In the genomic region with DNA sequence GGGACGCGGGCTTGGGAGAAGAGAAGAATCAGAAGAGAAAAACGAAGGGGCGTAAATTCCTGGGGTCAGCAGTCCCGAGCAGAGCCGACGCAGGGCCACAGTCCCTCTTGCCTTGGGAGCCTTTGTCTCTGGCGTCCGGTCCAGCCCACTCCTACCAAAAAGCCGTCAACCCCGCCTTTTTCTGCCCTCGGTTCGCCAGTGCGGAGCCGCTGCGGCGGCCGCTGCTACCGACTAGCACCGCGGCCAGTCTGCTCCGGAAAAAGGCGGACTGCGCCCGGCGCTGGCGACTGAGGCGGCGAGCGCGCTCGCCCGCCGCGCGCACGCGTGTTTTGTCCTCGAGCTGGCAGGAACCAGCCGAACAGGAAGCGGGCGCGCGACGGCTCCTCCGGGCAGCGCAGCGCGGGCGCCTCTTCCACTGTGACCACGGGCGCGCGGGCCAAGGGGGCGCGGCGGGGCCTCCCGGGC, we compare ENCODE assay signal across 8 cellular contexts. TPM values are rescaled to one million over a fixed set of nuclear protein-coding genes. Genes with fewer than 3 reads are reported as not detected.
DNase-seq lines count a peak whose midpoint lies in the region; ATAC-seq, FAIRE-seq and TF ChIP-seq lines count a peak whose summit lies in the region.

No MANE protein-coding gene starts in this region.

- H3K4me2 ChIP-seq in MM.1S (ENCODE audit: low read depth, low read length) = peak overlapping the region; percentile 65; the same call in 1 of the 2 replicates
- H3K4me2 ChIP-seq in GM12878 (ENCODE audit: control insufficient read depth, insufficient read depth) = peak overlapping the region; percentile 65
- H3K4me2 ChIP-seq in HepG2 (ENCODE audit: low read depth, low read length) = peak overlapping the region; percentile 94

- in situ Hi-C loops in GM12878 (cut with MboI) (loop anchor here (10.0 kb wide), 1 partner anchor 55 kb away; a partner anchor contains a TSS), HepG2 (cut with HindIII; ENCODE audit: extremely low pct_ligation_motif_present, low pct_unique_long_range_greater_than_20kb) (no loop called here)

- H3K27ac Mint-ChIP-seq in CD4-positive, alpha-beta T cell = peak overlapping the region; percentile 99

- no peak for TF ChIP-seq RAD21 in GM12878 (IDR thresholded peaks at IDR 0.05; ENCODE audit: insufficient read depth, low read depth, low read length)
- peak; percentile 30; the same call in 1 of the 2 replicates for TF ChIP-seq RAD21 in HepG2 (CRISPR knock-in tag; IDR thresholded peaks at IDR 0.05)

- ATAC-seq in CD4-positive, alpha-beta T cell (ENCODE audit: poor library complexity) = peak; percentile 25
- ATAC-seq in GM19468 (IDR thresholded peaks at IDR 0.05; ENCODE audit: extremely low read depth, unreplicated experiment) (peak; percentile 5), GM12878 (peak; percentile 3), HepG2 (peak; percentile 11), GM18861 (IDR thresholded peaks at IDR 0.05; ENCODE audit: unreplicated experiment) (no peak)

- H2AFZ ChIP-seq in MM.1S (ENCODE audit: low read length) = peak overlapping the region; percentile 44; the same call in 1 of the 2 replicates
- peak overlapping the region; percentile 56 for H2AFZ ChIP-seq in GM12878 (ENCODE audit: control insufficient read depth, low read depth, low read length)
- no peak overlapping the region for H2AFZ ChIP-seq in HepG2 (ENCODE audit: low read length)

- TF ChIP-seq POLR2A in GM12878 (IDR thresholded peaks at IDR 0.05; ENCODE audit: low read depth, low read length) (no peak; the same call in 1 of the 2 replicates), HepG2 (IDR thresholded peaks at IDR 0.05; ENCODE audit: insufficient read depth in 1 of 2, low read depth in 2 of 2, low read length in 2 of 2) (peak in 1 of 2 experiments; percentile 25; a peak in 1 of 4 replicates)

- H3K4me1 ChIP-seq in MM.1S (ENCODE audit: low read length) = peaks cover 10% of the 10 kb centered on the region; the same call in 1 of the 2 replicates
- H3K4me1 ChIP-seq in GM12878 (ENCODE audit: control insufficient read depth, insufficient read depth, low read length) = peaks cover 3% of the 10 kb centered on the region; the same call in 1 of the 2 replicates
- peaks cover 57% of the 10 kb centered on the region for H3K4me1 ChIP-seq in HepG2 (ENCODE audit: insufficient read depth, low read length)

- WGBS in GM12878 (ENCODE audit: insufficient coverage, insufficient replicate concordance, low lambda C conversion rate, missing lambda C conversion rate) = 1% methylated on average over 58 of the region's 58 CpGs
- WGBS in HepG2 (ENCODE audit: low lambda C conversion rate) = 2% methylated on average over 11 of the region's 58 CpGs

- POLR2A ChIA-PET in CD4-positive, alpha-beta T cell (lab: Charles Lee) = interaction anchor here (0.8 to 5.8 kb wide), 39 partner anchors 9 to 1106 kb away, joined by 3 to 277 read pairs (median 7); a partner anchor contains a TSS
- POLR2A ChIA-PET in GM12878 (lab: Charles Lee) = interaction anchor here (0.6 to 2.3 kb wide), 10 partner anchors 8 to 1825 kb away, joined by 3 to 18 read pairs (median 5); a partner anchor contains a TSS
- POLR2A ChIA-PET in HepG2 (lab: Yijun Ruan, JAX) = interaction anchor here (0.6 to 3.4 kb wide), 20 partner anchors 9 to 605 kb away, joined by 3 to 52 read pairs (median 4); a partner anchor contains a TSS

- H3K4me1 Mint-ChIP-seq in CD4-positive, alpha-beta T cell (ENCODE audit: low read depth) = peaks cover 80% of the 10 kb centered on the region

- H3K27me3 Mint-ChIP-seq in CD4-positive, alpha-beta T cell = peaks cover 4% of the 10 kb centered on the region

- peak overlapping the region; percentile 98 for H3K27ac ChIP-seq in CD4-positive, alpha-beta T cell (ENCODE audit: low read depth, low read length)
- peak overlapping the region; percentile 93 for H3K27ac ChIP-seq in MM.1S (ENCODE audit: low read length)
- peak overlapping the region; percentile 98 for H3K27ac ChIP-seq in GM12878 (ENCODE audit: control insufficient read depth, insufficient read depth)
- H3K27ac ChIP-seq in HepG2 (ENCODE audit: extremely low read length, insufficient read depth, low read length) = peak overlapping the region; percentile 100
- peak overlapping the region; percentile 96 for H3K27ac ChIP-seq in substantia nigra (ENCODE audit: low read depth, low read length, poor library complexity, severe bottlenecking)

- H3K9ac ChIP-seq in MM.1S (ENCODE audit: low read length) (peak overlapping the region; percentile 97), GM12878 (ENCODE audit: control insufficient read depth, insufficient read depth, low read length) (peak overlapping the region; percentile 99), HepG2 (ENCODE audit: insufficient read depth, low read depth, low read length) (peak overlapping the region; percentile 99)

- peak; percentile 48 for TF ChIP-seq CTCF in CD4-positive, alpha-beta T cell (IDR thresholded peaks at IDR 0.05)
- TF ChIP-seq CTCF in MM.1S (IDR thresholded peaks at IDR 0.05; ENCODE audit: low read length) (no peak), GM12878 (IDR thresholded peaks at IDR 0.05 in 2 of 3, conservative IDR thresholded peaks at IDR 0.05 in 1 of 3; ENCODE audit: control insufficient read depth in 2 of 3, extremely low read depth in 1 of 3, insufficient read depth in 1 of 3, low read depth in 3 of 3, low read length in 3 of 3) (no peak), HepG2 (CRISPR knock-in tag; IDR thresholded peaks at IDR 0.05) (no peak)

- peaks cover 22% of the 10 kb centered on the region for H3K36me3 ChIP-seq in MM.1S (replicated peaks; ENCODE audit: insufficient read depth, low read length)
- peaks cover 2 to 14% of the 10 kb centered on the region in 2 experiments for H3K36me3 ChIP-seq in GM12878 (ENCODE audit: control insufficient read depth in 2 of 2, insufficient read depth in 2 of 2, low read length in 1 of 2)
- H3K36me3 ChIP-seq in HepG2 (replicated peaks in 1 of 2; ENCODE audit: control insufficient read depth in 1 of 2, insufficient read depth in 2 of 2, low read length in 2 of 2) = peaks cover 4 to 33% of the 10 kb centered on the region in 2 experiments; a peak in 4 of 5 replicates

- BruUV-seq in GM12878 (replicated peaks; lab: Mats Ljungman, UMichigan) = no TSS peak
- no TSS peak for BruUV-seq in HepG2 (replicated peaks; lab: Mats Ljungman, UMichigan)

- FAIRE-seq in GM12878 (lab: Jason Lieb, UNC) (no peak), HepG2 (lab: Jason Lieb, UNC) (no peak)

- intact Hi-C loops in CD4-positive, alpha-beta T cell (cut with DNase I, micrococcal nuclease) = loop anchor here (1.0 to 10.0 kb wide), 6 partner anchors 55 to 1055 kb away; a partner anchor contains a TSS
- intact Hi-C loops in GM12878 (cut with micrococcal nuclease; ENCODE audit: unreplicated experiment) = loop anchor here (1.0 to 10.0 kb wide), 4 partner anchors 55 to 605 kb away; a partner anchor contains a TSS
- intact Hi-C loops in HepG2 (cut with micrococcal nuclease; ENCODE audit: unreplicated experiment) = loop anchor here (1.0 to 10.0 kb wide), 2 partner anchors 55 to 145 kb away; no protein-coding TSS in a partner anchor

- RAD21 ChIA-PET in GM12878 (lab: Charles Lee; ENCODE audit: unreplicated experiment) = interaction anchor here (0.7 to 2.4 kb wide), 8 partner anchors 8 to 145 kb away, joined by 3 to 10 read pairs (median 4); no protein-coding TSS in a partner anchor

- H3K27me3 ChIP-seq in CD4-positive, alpha-beta T cell (ENCODE audit: control insufficient read depth, insufficient read depth, low read length) = no peaks in the 10 kb centered on the region
- H3K27me3 ChIP-seq in MM.1S (replicated peaks; ENCODE audit: insufficient read depth, low read length) (no peaks in the 10 kb centered on the region), GM12878 (replicated peaks in 1 of 2; ENCODE audit: control insufficient read depth in 2 of 2, insufficient read depth in 2 of 2, low read length in 1 of 2) (no peaks in the 10 kb centered on the region), HepG2 (ENCODE audit: control insufficient read depth in 1 of 2, insufficient read depth in 2 of 2, low read length in 2 of 2) (no peaks in the 10 kb centered on the region; a peak in 1 of 5 replicates)

- CTCF ChIA-PET in CD4-positive, alpha-beta T cell (lab: Charles Lee) = interaction anchor here (0.6 to 3.0 kb wide), 20 partner anchors 8 to 919 kb away, joined by 3 to 28 read pairs (median 4); a partner anchor contains a TSS
- CTCF ChIA-PET in GM12878 (lab: Yijun Ruan, JAX) (interaction anchor here (0.7 to 2.6 kb wide), 12 partner anchors 9 to 948 kb away, joined by 3 to 19 read pairs (median 4); a partner anchor contains a TSS), HepG2 (lab: Yijun Ruan, JAX; ENCODE audit: low intra/inter-chr PET ratio, low total read pairs) (no interaction called here)

- peak in 7 of 10 experiments; percentile 64 to 80 (median 74) for DNase-seq in CD4-positive, alpha-beta T cell
- DNase-seq in MM.1S (no peak), GM12878 (ENCODE audit: low read depth, low spot score) (no peak), HepG2 (ENCODE audit: low spot score) (no peak), substantia nigra (lab: John Stamatoyannopoulos, UW) (peak in 25 of 49 donors; percentile 39 to 87 (median 71)), NCI-H345 treated with DMSO at 0.1 percent for 48 hours (lab: John Stamatoyannopoulos, UW; ENCODE audit: unreplicated experiment) (no peak)

- H3K9me2 ChIP-seq in MM.1S (replicated peaks; ENCODE audit: insufficient read depth, low read length) = no peaks in the 10 kb centered on the region

- H3K4me3 Mint-ChIP-seq in CD4-positive, alpha-beta T cell = peak overlapping the region; percentile 100

- peak overlapping the region; percentile 90 for H3K4me3 ChIP-seq in MM.1S (ENCODE audit: low read length)
- H3K4me3 ChIP-seq in GM12878 = peak overlapping the region; percentile 97
- H3K4me3 ChIP-seq in HepG2 (replicated peaks in 1 of 3; ENCODE audit: insufficient read depth in 1 of 3, low read depth in 2 of 3, low read length in 3 of 3) = peak overlapping the region; percentile 68 to 79 (median 76); a peak in 5 of 6 replicates

- H3K9me3 Mint-ChIP-seq in CD4-positive, alpha-beta T cell = no peaks in the 10 kb centered on the region

- H4K20me1 ChIP-seq in MM.1S (ENCODE audit: insufficient read depth, low read length) (peaks cover 52% of the 10 kb centered on the region), GM12878 (ENCODE audit: control insufficient read depth, insufficient read depth) (peaks cover 16% of the 10 kb centered on the region), HepG2 (ENCODE audit: insufficient read depth, low read length) (peaks cover 47% of the 10 kb centered on the region)

- peaks cover 87% of the 10 kb centered on the region for H3K79me2 ChIP-seq in MM.1S (ENCODE audit: low read length)
- H3K79me2 ChIP-seq in GM12878 (ENCODE audit: control insufficient read depth, insufficient read depth, low read length) = peaks cover 86% of the 10 kb centered on the region
- H3K79me2 ChIP-seq in HepG2 (ENCODE audit: insufficient read depth, low read length) = peaks cover 79% of the 10 kb centered on the region

- peaks cover 77% of the 10 kb centered on the region for H3K36me3 Mint-ChIP-seq in CD4-positive, alpha-beta T cell (ENCODE audit: low read depth)

- no peaks in the 10 kb centered on the region for H3K9me3 ChIP-seq in CD4-positive, alpha-beta T cell (ENCODE audit: control insufficient read depth, low read length)
- no peaks in the 10 kb centered on the region for H3K9me3 ChIP-seq in MM.1S (replicated peaks; ENCODE audit: insufficient read depth, low read length)
- no peaks in the 10 kb centered on the region for H3K9me3 ChIP-seq in GM12878 (replicated peaks; ENCODE audit: control insufficient read depth, insufficient read depth, low read length)
- no peaks in the 10 kb centered on the region for H3K9me3 ChIP-seq in HepG2 (ENCODE audit: low read length)

- SMC1A ChIA-PET in GM12878 (lab: Charles Lee; ENCODE audit: uncharacterized antibody, unreplicated experiment) = interaction anchor here (0.7 to 3.1 kb wide), 5 partner anchors 57 to 470 kb away, joined by 3 to 12 read pairs (median 4); no protein-coding TSS in a partner anchor

- TF ChIP-seq EP300 in GM12878 (IDR thresholded peaks at IDR 0.05; ENCODE audit: borderline replicate concordance in 1 of 2, control insufficient read depth in 1 of 2, low read depth in 2 of 2, low read length in 2 of 2) = peak in 1 of 2 experiments; percentile 9; a peak in 1 of 4 replicates
- no peak for TF ChIP-seq EP300 in HepG2 (IDR thresholded peaks at IDR 0.05; ENCODE audit: low read depth in 2 of 2, low read length in 2 of 2)
- no peak for TF ChIP-seq EP300 in HepG2 (CRISPR knock-in tag; IDR thresholded peaks at IDR 0.05; ENCODE audit: borderline replicate concordance)

- H3F3A ChIP-seq in MM.1S (ENCODE audit: insufficient read depth, low read length) = peaks cover 28% of the 10 kb centered on the region

RNA-seq across cellular contexts. Expression of a gene that starts 0.5 kb away (rescaled TPM):
- total RNA-seq in CD4-positive, alpha-beta T cell = 100 to 1,000 TPM; 461 to 467 TPM
- total RNA-seq in GM12878 (2013; cell fraction: nucleolus; rRNA removed) = 349 and 350 TPM in 2 replicates
- total RNA-seq in GM12878 (2014; rRNA removed) (227 and 277 TPM in 2 replicates), GM12878 (2014; rRNA removed; fragmentation: Illumina TruSeq; extraction: Trizol) (418 and 442 TPM in 2 replicates), GM12878 (2021) (314 and 323 TPM in 2 replicates), HepG2 (2016; rRNA removed; fragmentation: Illumina TruSeq; extraction: Trizol) (414 and 452 TPM in 2 replicates)
- polyA plus RNA-seq in GM12878 (2011; ENCODE audit: low read depth) = 154 TPM
- polyA plus RNA-seq in GM12878 (2011; rRNA removed) (385 and 621 TPM in 2 replicates), GM12878 (2014; fragmentation: Illumina TruSeq; extraction: Trizol) (437 and 523 TPM in 2 replicates), GM12878 (2014; fragmentation: Nextera tagmentation; extraction: Ambion mirVana) (100 to 1,000 TPM; 281 to 367 TPM), GM12878 (2014; rRNA removed) (429 and 510 TPM in 2 replicates), GM12878 (2016; fragmentation: Nextera tagmentation; extraction: Ambion mirVana) (100 to 1,000 TPM; 217 to 233 TPM), HepG2 (2011; rRNA removed) (139 and 167 TPM in 2 replicates)
- 121 and 127 TPM in 2 replicates for polyA plus RNA-seq in GM12878 (2011; cell fraction: cytosol; rRNA removed)
- polyA plus RNA-seq in GM12878 (2011; cell fraction: nucleus; rRNA removed) = 643 and 755 TPM in 2 replicates
- polyA plus RNA-seq in GM12878 (2012) = 233 and 319 TPM in 2 replicates
- 38.4 and 61.2 TPM in 2 replicates for polyA minus RNA-seq in GM12878 (2011; rRNA and poly(A)+ RNA removed)
- polyA minus RNA-seq in GM12878 (2011; cell fraction: cytosol; rRNA and poly(A)+ RNA removed) = 53.7 and 54.1 TPM in 2 replicates
- polyA minus RNA-seq in GM12878 (2011; cell fraction: nucleus; rRNA and poly(A)+ RNA removed) = 78.7 and 116 TPM in 2 replicates
- 143 and 144 TPM in 2 replicates for total RNA-seq in HepG2 (2016; cell fraction: cytosol; rRNA removed; fragmentation: Illumina TruSeq; extraction: Trizol; ENCODE audit: low read depth)
- 427 and 432 TPM in 2 replicates for total RNA-seq in HepG2 (2016; cell fraction: insoluble cytoplasmic fraction; rRNA removed; fragmentation: Illumina TruSeq; extraction: Trizol)
- total RNA-seq in HepG2 (2016; cell fraction: membrane; rRNA removed; fragmentation: Illumina TruSeq; extraction: Trizol) = 232 and 236 TPM in 2 replicates
- total RNA-seq in HepG2 (2016; cell fraction: nucleus; rRNA removed; fragmentation: Illumina TruSeq; extraction: Trizol) = 243 and 271 TPM in 2 replicates
- 73.1 and 91.3 TPM in 2 replicates for polyA plus RNA-seq in HepG2 (2011; cell fraction: cytosol; rRNA removed)
- 345 and 410 TPM in 2 replicates for polyA plus RNA-seq in HepG2 (2011; cell fraction: nucleus; rRNA removed)
- polyA plus RNA-seq in HepG2 (2012) = 216 and 256 TPM in 2 replicates
- polyA plus RNA-seq in HepG2 (2016; cell fraction: cytosol; fragmentation: Illumina TruSeq; extraction: Trizol; ENCODE audit: low read depth) = 139 and 159 TPM in 2 replicates
- 561 and 571 TPM in 2 replicates for polyA plus RNA-seq in HepG2 (2016; cell fraction: insoluble cytoplasmic fraction; fragmentation: Illumina TruSeq; extraction: Trizol; ENCODE audit: low read depth)
- 206 and 210 TPM in 2 replicates for polyA plus RNA-seq in HepG2 (2016; cell fraction: membrane; fragmentation: Illumina TruSeq; extraction: Trizol; ENCODE audit: low read depth)
- 560 and 581 TPM in 2 replicates for polyA plus RNA-seq in HepG2 (2016; cell fraction: nucleus; fragmentation: Illumina TruSeq; extraction: Trizol; ENCODE audit: insufficient read depth, low read depth)
- polyA minus RNA-seq in HepG2 (2011; rRNA and poly(A)+ RNA removed; ENCODE audit: low replicate concordance) = 13.6 and 13.9 TPM in 2 replicates
- 39.4 and 44.4 TPM in 2 replicates for polyA minus RNA-seq in HepG2 (2011; cell fraction: cytosol; rRNA and poly(A)+ RNA removed)
- 222 and 229 TPM in 2 replicates for polyA minus RNA-seq in HepG2 (2011; cell fraction: nucleus; rRNA and poly(A)+ RNA removed)

RNA-seq across cellular contexts. Expression of a gene that starts 0.6 kb away (rescaled TPM):
- 10 to 100 TPM; 17.9 to 19.4 TPM for total RNA-seq in CD4-positive, alpha-beta T cell
- 18.0 and 18.3 TPM in 2 replicates for total RNA-seq in GM12878 (2013; cell fraction: nucleolus; rRNA removed)
- total RNA-seq in GM12878 (2014; rRNA removed) (47.4 and 52.2 TPM in 2 replicates), GM12878 (2014; rRNA removed; fragmentation: Illumina TruSeq; extraction: Trizol) (51.1 and 54.5 TPM in 2 replicates), GM12878 (2021) (45.1 and 46.1 TPM in 2 replicates), HepG2 (2016; rRNA removed; fragmentation: Illumina TruSeq; extraction: Trizol) (64.3 and 80.0 TPM in 2 replicates)
- 21.6 TPM for polyA plus RNA-seq in GM12878 (2011; ENCODE audit: low read depth)
- polyA plus RNA-seq in GM12878 (2011; rRNA removed) (24.4 and 32.2 TPM in 2 replicates), GM12878 (2014; fragmentation: Illumina TruSeq; extraction: Trizol) (61.2 and 78.4 TPM in 2 replicates), GM12878 (2014; fragmentation: Nextera tagmentation; extraction: Ambion mirVana) (10 to 100 TPM; 37.4 to 43.1 TPM), GM12878 (2014; rRNA removed) (41.3 and 44.1 TPM in 2 replicates), GM12878 (2016; fragmentation: Nextera tagmentation; extraction: Ambion mirVana) (10 to 100 TPM; 81.1 to 83.6 TPM), HepG2 (2011; rRNA removed) (14.2 and 15.5 TPM in 2 replicates)
- 16.9 and 17.4 TPM in 2 replicates for polyA plus RNA-seq in GM12878 (2011; cell fraction: cytosol; rRNA removed)
- 8.8 and 11.6 TPM in 2 replicates for polyA plus RNA-seq in GM12878 (2011; cell fraction: nucleus; rRNA removed)
- 31.2 and 33.6 TPM in 2 replicates for polyA plus RNA-seq in GM12878 (2012)
- polyA minus RNA-seq in GM12878 (2011; rRNA and poly(A)+ RNA removed) = 12.2 and 18.4 TPM in 2 replicates
- 5.7 and 8.4 TPM in 2 replicates for polyA minus RNA-seq in GM12878 (2011; cell fraction: cytosol; rRNA and poly(A)+ RNA removed)
- polyA minus RNA-seq in GM12878 (2011; cell fraction: nucleus; rRNA and poly(A)+ RNA removed) = 4.4 and 8.4 TPM in 2 replicates
- 8.7 and 10.0 TPM in 2 replicates for total RNA-seq in HepG2 (2016; cell fraction: cytosol; rRNA removed; fragmentation: Illumina TruSeq; extraction: Trizol; ENCODE audit: low read depth)
- 60.9 and 87.4 TPM in 2 replicates for total RNA-seq in HepG2 (2016; cell fraction: insoluble cytoplasmic fraction; rRNA removed; fragmentation: Illumina TruSeq; extraction: Trizol)
- 29.1 and 30.2 TPM in 2 replicates for total RNA-seq in HepG2 (2016; cell fraction: membrane; rRNA removed; fragmentation: Illumina TruSeq; extraction: Trizol)
- 33.0 and 36.6 TPM in 2 replicates for total RNA-seq in HepG2 (2016; cell fraction: nucleus; rRNA removed; fragmentation: Illumina TruSeq; extraction: Trizol)
- 11.8 and 14.5 TPM in 2 replicates for polyA plus RNA-seq in HepG2 (2011; cell fraction: cytosol; rRNA removed)
- polyA plus RNA-seq in HepG2 (2011; cell fraction: nucleus; rRNA removed) = 5.0 and 6.3 TPM in 2 replicates
- polyA plus RNA-seq in HepG2 (2012) = 32.4 and 38.2 TPM in 2 replicates
- polyA plus RNA-seq in HepG2 (2016; cell fraction: cytosol; fragmentation: Illumina TruSeq; extraction: Trizol; ENCODE audit: low read depth) = 8.3 and 10.4 TPM in 2 replicates
- 106 and 112 TPM in 2 replicates for polyA plus RNA-seq in HepG2 (2016; cell fraction: insoluble cytoplasmic fraction; fragmentation: Illumina TruSeq; extraction: Trizol; ENCODE audit: low read depth)
- 27.5 and 27.7 TPM in 2 replicates for polyA plus RNA-seq in HepG2 (2016; cell fraction: membrane; fragmentation: Illumina TruSeq; extraction: Trizol; ENCODE audit: low read depth)
- 48.1 and 48.2 TPM in 2 replicates for polyA plus RNA-seq in HepG2 (2016; cell fraction: nucleus; fragmentation: Illumina TruSeq; extraction: Trizol; ENCODE audit: insufficient read depth, low read depth)
- polyA minus RNA-seq in HepG2 (2011; rRNA and poly(A)+ RNA removed; ENCODE audit: low replicate concordance) = 5.7 and 11.9 TPM in 2 replicates
- polyA minus RNA-seq in HepG2 (2011; cell fraction: cytosol; rRNA and poly(A)+ RNA removed) = 8.7 and 9.1 TPM in 2 replicates
- 11.1 and 11.8 TPM in 2 replicates for polyA minus RNA-seq in HepG2 (2011; cell fraction: nucleus; rRNA and poly(A)+ RNA removed)

RNA-seq across cellular contexts. Expression of a gene that starts 56.0 kb away (rescaled TPM):
- 100 to 1,000 TPM; 235 to 244 TPM for total RNA-seq in CD4-positive, alpha-beta T cell
- total RNA-seq in GM12878 (2013; cell fraction: nucleolus; rRNA removed) = 220 and 228 TPM in 2 replicates
- 76.6 and 85.1 TPM in 2 replicates for total RNA-seq in GM12878 (2014; rRNA removed)
- 94.6 and 107 TPM in 2 replicates for total RNA-seq in GM12878 (2014; rRNA removed; fragmentation: Illumina TruSeq; extraction: Trizol)
- 310 and 343 TPM in 2 replicates for total RNA-seq in GM12878 (2021)
- polyA plus RNA-seq in GM12878 (2011; ENCODE audit: low read depth) = 157 TPM
- polyA plus RNA-seq in GM12878 (2011; rRNA removed) = 147 and 165 TPM in 2 replicates
- 57.8 and 65.7 TPM in 2 replicates for polyA plus RNA-seq in GM12878 (2011; cell fraction: cytosol; rRNA removed)
- 206 and 249 TPM in 2 replicates for polyA plus RNA-seq in GM12878 (2011; cell fraction: nucleus; rRNA removed)
- polyA plus RNA-seq in GM12878 (2012) = 297 and 336 TPM in 2 replicates
- 882 and 1,219 TPM in 2 replicates for polyA plus RNA-seq in GM12878 (2014; fragmentation: Illumina TruSeq; extraction: Trizol)
- 100 to 1,000 TPM; 183 to 313 TPM for polyA plus RNA-seq in GM12878 (2014; fragmentation: Nextera tagmentation; extraction: Ambion mirVana)
- 218 and 247 TPM in 2 replicates for polyA plus RNA-seq in GM12878 (2014; rRNA removed)
- 100 to 1,000 TPM; 390 to 455 TPM for polyA plus RNA-seq in GM12878 (2016; fragmentation: Nextera tagmentation; extraction: Ambion mirVana)
- 35.1 and 39.9 TPM in 2 replicates for polyA minus RNA-seq in GM12878 (2011; rRNA and poly(A)+ RNA removed)
- 41.8 and 46.3 TPM in 2 replicates for polyA minus RNA-seq in GM12878 (2011; cell fraction: cytosol; rRNA and poly(A)+ RNA removed)
- 48.7 and 119 TPM in 2 replicates for polyA minus RNA-seq in GM12878 (2011; cell fraction: nucleus; rRNA and poly(A)+ RNA removed)
- total RNA-seq in HepG2 (2016; rRNA removed; fragmentation: Illumina TruSeq; extraction: Trizol) = 64.0 and 156 TPM in 2 replicates
- 12.3 and 15.1 TPM in 2 replicates for total RNA-seq in HepG2 (2016; cell fraction: cytosol; rRNA removed; fragmentation: Illumina TruSeq; extraction: Trizol; ENCODE audit: low read depth)
- total RNA-seq in HepG2 (2016; cell fraction: insoluble cytoplasmic fraction; rRNA removed; fragmentation: Illumina TruSeq; extraction: Trizol) = 61.5 and 145 TPM in 2 replicates
- 46.1 and 47.0 TPM in 2 replicates for total RNA-seq in HepG2 (2016; cell fraction: membrane; rRNA removed; fragmentation: Illumina TruSeq; extraction: Trizol)
- 110 and 134 TPM in 2 replicates for total RNA-seq in HepG2 (2016; cell fraction: nucleus; rRNA removed; fragmentation: Illumina TruSeq; extraction: Trizol)
- polyA plus RNA-seq in HepG2 (2011; rRNA removed) = 54.1 and 69.7 TPM in 2 replicates
- polyA plus RNA-seq in HepG2 (2011; cell fraction: cytosol; rRNA removed) = 21.8 and 23.3 TPM in 2 replicates
- polyA plus RNA-seq in HepG2 (2011; cell fraction: nucleus; rRNA removed) = 176 and 244 TPM in 2 replicates
- 157 and 239 TPM in 2 replicates for polyA plus RNA-seq in HepG2 (2012)
- polyA plus RNA-seq in HepG2 (2016; cell fraction: cytosol; fragmentation: Illumina TruSeq; extraction: Trizol; ENCODE audit: low read depth) = 53.9 and 55.1 TPM in 2 replicates
- polyA plus RNA-seq in HepG2 (2016; cell fraction: insoluble cytoplasmic fraction; fragmentation: Illumina TruSeq; extraction: Trizol; ENCODE audit: low read depth) = 522 and 595 TPM in 2 replicates
- 102 and 109 TPM in 2 replicates for polyA plus RNA-seq in HepG2 (2016; cell fraction: membrane; fragmentation: Illumina TruSeq; extraction: Trizol; ENCODE audit: low read depth)
- polyA plus RNA-seq in HepG2 (2016; cell fraction: nucleus; fragmentation: Illumina TruSeq; extraction: Trizol; ENCODE audit: insufficient read depth, low read depth) = 411 and 423 TPM in 2 replicates
- polyA minus RNA-seq in HepG2 (2011; rRNA and poly(A)+ RNA removed; ENCODE audit: low replicate concordance) = 13.6 and 19.8 TPM in 2 replicates
- 28.6 and 36.3 TPM in 2 replicates for polyA minus RNA-seq in HepG2 (2011; cell fraction: cytosol; rRNA and poly(A)+ RNA removed)
- polyA minus RNA-seq in HepG2 (2011; cell fraction: nucleus; rRNA and poly(A)+ RNA removed) = 93.0 and 117 TPM in 2 replicates

Comparison
In these comparisons a context has a peak if more than half of its experiments do, and no peak if none do; other contexts are left out.
1. DNase-seq: peak in CD4-positive, alpha-beta T cell (7 of 10) and substantia nigra (25 of 49); none in MM.1S (single experiment), GM12878 (single experiment), HepG2 (single experiment) and NCI-H345 treated with DMSO at 0.1 percent for 48 hours (single experiment).
2. Peak in every context shown above with its lines, with median percentiles within 50 percentile points of each other: H3K27ac ChIP-seq, H3K4me2 ChIP-seq, H3K4me3 ChIP-seq and H3K9ac ChIP-seq.